In the genomic region with DNA sequence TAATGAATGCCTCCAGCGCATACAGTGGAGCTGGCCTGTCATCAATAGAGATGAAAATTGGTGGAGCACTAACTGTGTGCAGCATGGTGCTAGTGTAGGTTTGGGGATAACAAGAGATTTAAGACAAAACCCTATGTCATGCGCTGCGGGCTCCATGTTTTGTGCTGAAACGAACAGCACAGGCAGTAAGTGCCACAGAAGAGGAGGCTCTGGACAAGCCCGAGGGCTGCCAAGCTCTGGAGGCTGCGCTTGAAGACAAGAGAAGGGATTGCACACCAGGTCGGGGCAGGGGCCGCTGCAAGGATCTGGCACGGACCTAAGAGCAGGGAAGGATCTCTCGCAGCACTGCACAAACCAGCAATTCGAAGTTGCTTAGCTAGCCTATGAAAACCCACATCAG, we compare ENCODE assay signal across 1 cellular context.
TF ChIP-seq lines count a peak whose summit lies in the region.

No MANE protein-coding gene starts in this region.

TF ChIP-seq in IMR-90, 13 proteins besides CTCF, POLR2A, EP300 and RAD21:
- no peak for TF ChIP-seq RFX5 (IDR thresholded peaks at IDR 0.05; ENCODE audit: low read depth, low read length)
- TF ChIP-seq FOS (IDR thresholded peaks at IDR 0.05; ENCODE audit: low read depth, low read length) = no peak
